ENCODE assay signal across 8 cellular contexts in genomic region chr2:74919827-74920226, GRCh38. TPM values are rescaled to one million over a fixed set of nuclear protein-coding genes. Genes with fewer than 3 reads are reported as not detected.
DNase-seq lines count a peak whose midpoint lies in the region; ATAC-seq lines count a peak whose summit lies in the region.

No MANE protein-coding gene starts in this region.

- no peak overlapping the region for H3K23ac ChIP-seq in mesendoderm (ENCODE audit: low read length)

- no peaks in the 10 kb centered on the region for H3K79me1 ChIP-seq in mesendoderm (ENCODE audit: low read length)

- no peak overlapping the region for H3K18ac ChIP-seq in mesendoderm (ENCODE audit: low read length)

- peak; percentile 53 to 55 for ATAC-seq in CD4-positive, CD25-positive, alpha-beta regulatory T cell (ENCODE audit: low read depth in 2 of 2)
- peak; percentile 52 for ATAC-seq in activated CD8-positive, alpha-beta memory T cell treated with anti-CD3 and anti-CD28 coated beads, Interleukin-2, amount 10 ng/mL, durations not matched to agents 7 days and 5 days
- no peak for ATAC-seq in GM21423 (IDR thresholded peaks at IDR 0.05; ENCODE audit: unreplicated experiment)

- peak overlapping the region; percentile 74 for H3K56ac ChIP-seq in mesendoderm (ENCODE audit: low read length)

- no peaks in the 10 kb centered on the region for H3K9me3 ChIP-seq in CD4-positive, CD25-positive, alpha-beta regulatory T cell (ENCODE audit: control insufficient read depth in 2 of 2, low read length in 2 of 2)
- H3K9me3 ChIP-seq in HAP-1 = no peaks in the 10 kb centered on the region
- H3K9me3 ChIP-seq in endocrine pancreas (ENCODE audit: control insufficient read depth, low read length) = no peaks in the 10 kb centered on the region

- no peak overlapping the region for H2BK120ac ChIP-seq in mesendoderm (ENCODE audit: low read depth, low read length)

- peaks cover 0 to 8% (median 2%) of the 10 kb centered on the region in 4 donors for H3K4me1 Mint-ChIP-seq in CD4-positive, CD25-positive, alpha-beta regulatory T cell
- peaks cover 22% of the 10 kb centered on the region for H3K4me1 Mint-ChIP-seq in activated CD8-positive, alpha-beta memory T cell treated with anti-CD3 and anti-CD28 coated beads, Interleukin-2, amount 10 ng/mL, durations not matched to agents 7 days and 5 days

- H2BK5ac ChIP-seq in mesendoderm (ENCODE audit: low read length) = no peak overlapping the region

- CTCF ChIA-PET in activated CD8-positive, alpha-beta memory T cell treated with anti-CD3 and anti-CD28 coated beads, Interleukin-2, amount 10 ng/mL, durations not matched to agents 7 days and 5 days (lab: Charles Lee) = interaction anchor here (0.7 to 2.1 kb wide), 16 partner anchors 35 to 575 kb away, joined by 3 to 7 read pairs (median 3); partner anchors contain the start of gene TACR1

- H4K8ac ChIP-seq in mesendoderm (ENCODE audit: low read depth, low read length) = no peak overlapping the region

- no peak overlapping the region for H3K4me3 ChIP-seq in CD4-positive, CD25-positive, alpha-beta regulatory T cell (ENCODE audit: low read depth, low read length)
- peak overlapping the region; percentile 36 for H3K4me3 ChIP-seq in HAP-1
- H3K4me3 ChIP-seq in endocrine pancreas (ENCODE audit: control insufficient read depth, insufficient read depth, low read length) = no peak overlapping the region
- no peak overlapping the region for H3K4me3 ChIP-seq in mesendoderm (ENCODE audit: low read length)

- no peaks in the 10 kb centered on the region for H3K36me3 ChIP-seq in CD4-positive, CD25-positive, alpha-beta regulatory T cell (ENCODE audit: control insufficient read depth, insufficient read depth, low read length)
- H3K36me3 ChIP-seq in HAP-1 (replicated peaks) (no peaks in the 10 kb centered on the region), endocrine pancreas (ENCODE audit: control insufficient read depth, insufficient read depth, low read length) (no peaks in the 10 kb centered on the region), mesendoderm (ENCODE audit: control insufficient read depth, insufficient read depth, low read length) (no peaks in the 10 kb centered on the region)

- H3K27ac Mint-ChIP-seq in CD4-positive, CD25-positive, alpha-beta regulatory T cell = no peak overlapping the region
- no peak overlapping the region for H3K27ac Mint-ChIP-seq in activated CD8-positive, alpha-beta memory T cell treated with anti-CD3 and anti-CD28 coated beads, Interleukin-2, amount 10 ng/mL, durations not matched to agents 7 days and 5 days

- DNase-seq in CD4-positive, CD25-positive, alpha-beta regulatory T cell = peak; percentile 55 to 64 (median 57)
- DNase-seq in HAP-1 (ENCODE audit: low spot score in 2 of 2) (peak; percentile 65 to 88), NCI-H510A (lab: John Stamatoyannopoulos, UW) (peak; percentile 15), mesendoderm (peak; percentile 79)
- peak; percentile 74 for DNase-seq in activated CD8-positive, alpha-beta memory T cell treated with anti-CD3 and anti-CD28 coated beads, Interleukin-2, amount 10 ng/mL, durations not matched to agents 7 days and 5 days
- peak; percentile 48 for DNase-seq in stimulated activated CD8-positive, alpha-beta memory T cell treated with anti-CD3 and anti-CD28 coated beads, Interleukin-15, amount 100 ng/mL, for 1 hour (ENCODE audit: low read depth)

- H3K9me3 Mint-ChIP-seq in CD4-positive, CD25-positive, alpha-beta regulatory T cell = no peaks in the 10 kb centered on the region
- no peaks in the 10 kb centered on the region for H3K9me3 Mint-ChIP-seq in activated CD8-positive, alpha-beta memory T cell treated with anti-CD3 and anti-CD28 coated beads, Interleukin-2, amount 10 ng/mL, durations not matched to agents 7 days and 5 days (ENCODE audit: low read depth)

- H3K79me2 ChIP-seq in mesendoderm (ENCODE audit: control insufficient read depth, insufficient read depth, low read length) = no peaks in the 10 kb centered on the region

- H3K4me3 Mint-ChIP-seq in CD4-positive, CD25-positive, alpha-beta regulatory T cell = peak overlapping the region in 1 of 4 donors; percentile 74
- no peak overlapping the region for H3K4me3 Mint-ChIP-seq in activated CD8-positive, alpha-beta memory T cell treated with anti-CD3 and anti-CD28 coated beads, Interleukin-2, amount 10 ng/mL, durations not matched to agents 7 days and 5 days

- H3K4me2 ChIP-seq in mesendoderm (ENCODE audit: low read length) = peak overlapping the region; percentile 67

- no peaks in the 10 kb centered on the region for H3K36me3 Mint-ChIP-seq in CD4-positive, CD25-positive, alpha-beta regulatory T cell
- H3K36me3 Mint-ChIP-seq in activated CD8-positive, alpha-beta memory T cell treated with anti-CD3 and anti-CD28 coated beads, Interleukin-2, amount 10 ng/mL, durations not matched to agents 7 days and 5 days = no peaks in the 10 kb centered on the region

- H3K27ac ChIP-seq in CD4-positive, CD25-positive, alpha-beta regulatory T cell (ENCODE audit: insufficient read depth, low read length, poor library complexity, severe bottlenecking) = no peak overlapping the region
- no peak overlapping the region for H3K27ac ChIP-seq in mesendoderm (ENCODE audit: low read depth, low read length)

- no peak overlapping the region for H2BK15ac ChIP-seq in mesendoderm (replicated peaks; ENCODE audit: low read depth)

- peaks cover 16% of the 10 kb centered on the region for H3K27me3 Mint-ChIP-seq in CD4-positive, CD25-positive, alpha-beta regulatory T cell
- H3K27me3 Mint-ChIP-seq in activated CD8-positive, alpha-beta memory T cell treated with anti-CD3 and anti-CD28 coated beads, Interleukin-2, amount 10 ng/mL, durations not matched to agents 7 days and 5 days = peaks cover 43% of the 10 kb centered on the region

- H2AK5ac ChIP-seq in mesendoderm (ENCODE audit: low read length) = no peak overlapping the region

- H3K9ac ChIP-seq in endocrine pancreas (ENCODE audit: control insufficient read depth, insufficient read depth, low read length) (peak overlapping the region; percentile 30), mesendoderm (ENCODE audit: low read length) (no peak overlapping the region)

- H3K27me3 ChIP-seq in CD4-positive, CD25-positive, alpha-beta regulatory T cell (ENCODE audit: control insufficient read depth, insufficient read depth, low read length) = peaks cover 3% of the 10 kb centered on the region
- H3K27me3 ChIP-seq in HAP-1 (ENCODE audit: low read depth) (no peaks in the 10 kb centered on the region), endocrine pancreas (ENCODE audit: control insufficient read depth, insufficient read depth, low read length) (no peaks in the 10 kb centered on the region), mesendoderm (ENCODE audit: insufficient read depth, low read length, poor library complexity) (no peaks in the 10 kb centered on the region)

- H3K4me1 ChIP-seq in CD4-positive, CD25-positive, alpha-beta regulatory T cell (ENCODE audit: control insufficient read depth, insufficient read depth, low read length, poor library complexity, severe bottlenecking) = no peaks in the 10 kb centered on the region
- no peaks in the 10 kb centered on the region for H3K4me1 ChIP-seq in HAP-1
- H3K4me1 ChIP-seq in endocrine pancreas (ENCODE audit: control insufficient read depth, insufficient read depth, low read length) = no peaks in the 10 kb centered on the region
- H3K4me1 ChIP-seq in mesendoderm (ENCODE audit: control insufficient read depth, low read depth, low read length) = no peaks in the 10 kb centered on the region

- no CpG with 5 or more reads among the region's 34 CpGs for whole genome bisulfite sequencing in mesendoderm (ENCODE audit: extremely low coverage, insufficient coverage, low lambda C conversion rate)

- H3K4ac ChIP-seq in mesendoderm (ENCODE audit: low read depth, low read length) = no peak overlapping the region

- H4K5ac ChIP-seq in mesendoderm (ENCODE audit: low read length) = no peak overlapping the region

- in situ Hi-C loops in HAP-1 (cut with MboI; ENCODE audit: low sequenced_read_pairs) = loop anchor here (10.0 to 25.0 kb wide), 3 partner anchors 317 to 685 kb away; no protein-coding TSS in a partner anchor

RNA-seq across cellular contexts. Expression of gene POLE4, which starts 38.6 kb away (rescaled TPM):
- total RNA-seq in CD4-positive, CD25-positive, alpha-beta regulatory T cell = 42.3 TPM
- polyA plus RNA-seq in CD4-positive, CD25-positive, alpha-beta regulatory T cell = 100 to 1,000 TPM; 119 to 157 (median 134) TPM
- total RNA-seq in activated CD8-positive, alpha-beta memory T cell treated with anti-CD3 and anti-CD28 coated beads, Interleukin-2, amount 10 ng/mL, durations not matched to agents 7 days and 5 days = 10 to 100 TPM; 46.9 to 49.3 TPM
- 31.7 TPM for polyA plus RNA-seq in mesendoderm (2013, experiment 1 of 2)
- 29.4 TPM for polyA plus RNA-seq in mesendoderm (2013, experiment 2 of 2)

Comparison
In these comparisons a context has a peak if more than half of its experiments do, and no peak if none do; other contexts are left out.
1. DNase-seq: peak in every context shown above with its lines; median percentile 79 in mesendoderm; 76 in HAP-1; 74 in activated CD8-positive, alpha-beta memory T cell treated with anti-CD3 and anti-CD28 coated beads, Interleukin-2, amount 10 ng/mL, durations not matched to agents 7 days and 5 days; 57 in CD4-positive, CD25-positive, alpha-beta regulatory T cell; 48 in stimulated activated CD8-positive, alpha-beta memory T cell treated with anti-CD3 and anti-CD28 coated beads, Interleukin-15, amount 100 ng/mL, for 1 hour; 15 in NCI-H510A.